Comparison of ENCODE assay signal across 7 cellular contexts in genomic region chr3:138935864-138936762, GRCh38. TPM values are rescaled to one million over a fixed set of nuclear protein-coding genes. Genes with fewer than 3 reads are reported as not detected.
A peak's percentile ranks its signal among the peaks of the same experiment; 100 is the strongest.
DNase-seq lines count a peak whose midpoint lies in the region; ATAC-seq, FAIRE-seq and TF ChIP-seq lines count a peak whose summit lies in the region.

No MANE protein-coding gene starts in this region.

- no peak overlapping the region for H3K56ac ChIP-seq in H1 (replicated peaks; ENCODE audit: insufficient read length, low read depth, low read length)

- CTCF ChIA-PET in activated CD8-positive, alpha-beta T cell treated with anti-CD3 and anti-CD28 coated beads, Interleukin-2, amount 10 ng/mL, durations not matched to agents 7 days and 5 days (lab: Charles Lee), result interaction anchor here (0.6 to 2.9 kb wide), 40 partner anchors 9 to 756 kb away, joined by 3 to 48 read pairs (median 4); partner anchors contain the start of genes CEP70, FOXL2 and FOXL2NB
- CTCF ChIA-PET in H1 (lab: Charles Lee; ENCODE audit: partially characterized antibody), result interaction anchor here (0.6 to 15.6 kb wide), 45 partner anchors 11 to 601 kb away, joined by 3 to 223 read pairs (median 3); partner anchors contain the start of genes CEP70, ESYT3, FOXL2 and FOXL2NB

- H3K4me3 ChIP-seq in H1 (ENCODE audit: extremely low read depth in 1 of 4, insufficient read depth in 2 of 4, low read depth in 3 of 4, low read length in 4 of 4) (peak overlapping the region; percentile 11 to 59 (median 39); a peak in 7 of 8 replicates), mesodermal cell (ENCODE audit: extremely low read depth, insufficient read depth, low read length, poor library complexity, severe bottlenecking) (peak overlapping the region; percentile 25)

- peak; percentile 55 for ATAC-seq in HG02623 (IDR thresholded peaks at IDR 0.05; ENCODE audit: unreplicated experiment)
- peak; percentile 78 for ATAC-seq in activated CD8-positive, alpha-beta T cell treated with anti-CD3 and anti-CD28 coated beads, Interleukin-2, amount 10 ng/mL, durations not matched to agents 7 days and 5 days

- no peak overlapping the region for H2BK5ac ChIP-seq in H1 (ENCODE audit: low read depth, low read length)

- H3K4me3 Mint-ChIP-seq in activated CD8-positive, alpha-beta T cell treated with anti-CD3 and anti-CD28 coated beads, Interleukin-2, amount 10 ng/mL, durations not matched to agents 7 days and 5 days, result peak overlapping the region; percentile 61

- no peaks in the 10 kb centered on the region for H3K79me2 ChIP-seq in H1 (ENCODE audit: control insufficient read depth in 1 of 2, insufficient read depth in 2 of 2, low read length in 2 of 2)

- POLR2A ChIA-PET in activated CD8-positive, alpha-beta T cell treated with anti-CD3 and anti-CD28 coated beads, Interleukin-2, amount 10 ng/mL, durations not matched to agents 7 days and 5 days (lab: Charles Lee), result interaction anchor here (0.8 to 1.1 kb wide), 2 partner anchors 12 to 453 kb away, joined by 3 read pairs; partner anchors contain the start of gene COPB2
- POLR2A ChIA-PET in H1 (lab: Charles Lee; ENCODE audit: partially characterized antibody), result interaction anchor here (0.6 to 9.6 kb wide), 11 partner anchors 11 to 1626 kb away, joined by 3 to 149 read pairs (median 4); partner anchors contain the start of genes FAIM, FOXL2 and FOXL2NB

- H2BK20ac ChIP-seq in H1 (ENCODE audit: low read length), result 0 out of 2 replicates have a peak overlapping the region, but pooled peaks have one; percentile 76

- H3K27ac ChIP-seq in H1 (ENCODE audit: low read depth, low read length) (no peak overlapping the region), mesodermal cell (ENCODE audit: low read depth, low read length, severe bottlenecking) (no peak overlapping the region)

- peak overlapping the region; percentile 54; the same call in 1 of the 2 replicates for H2AFZ ChIP-seq in H1 (ENCODE audit: low read length)

- no peak overlapping the region for H2AK5ac ChIP-seq in H1 (ENCODE audit: low read depth, low read length)

- no peaks in the 10 kb centered on the region for H3K36me3 Mint-ChIP-seq in activated CD8-positive, alpha-beta T cell treated with anti-CD3 and anti-CD28 coated beads, Interleukin-2, amount 10 ng/mL, durations not matched to agents 7 days and 5 days (ENCODE audit: low read depth)

- no peak overlapping the region for H3K27ac Mint-ChIP-seq in activated CD8-positive, alpha-beta T cell treated with anti-CD3 and anti-CD28 coated beads, Interleukin-2, amount 10 ng/mL, durations not matched to agents 7 days and 5 days

- peak overlapping the region; percentile 56 for H3K18ac ChIP-seq in H1 (ENCODE audit: extremely low read depth, low read length)

- DNase-seq in NCI-H345 treated with DMSO at 0.1 percent for 48 hours (lab: John Stamatoyannopoulos, UW; ENCODE audit: unreplicated experiment) (peak; percentile 35), H1 (ENCODE audit: low read depth in 1 of 2, low spot score in 2 of 2) (peak in 1 of 2 experiments; percentile 99)
- DNase-seq in activated CD8-positive, alpha-beta T cell treated with anti-CD3 and anti-CD28 coated beads, Interleukin-2, amount 10 ng/mL, durations not matched to agents 7 days and 5 days, result peak; percentile 65
- peak; percentile 48 to 53 for DNase-seq in stimulated activated CD8-positive, alpha-beta memory T cell treated with anti-CD3 and anti-CD28 coated beads, Interleukin-15, amount 100 ng/mL, for 48 hours (ENCODE audit: low read depth in 2 of 2)

- no peak overlapping the region for H2BK120ac ChIP-seq in H1 (replicated peaks; ENCODE audit: low read depth, low read length)

- no peak; a peak in 1 of 3 replicates for TF ChIP-seq POLR2A in H1 (IDR thresholded peaks at IDR 0.05; ENCODE audit: control extremely low read depth in 1 of 2, low read depth in 2 of 2, low read length in 2 of 2)

- H3K9me3 ChIP-seq in H1 (ENCODE audit: insufficient read depth in 2 of 2, low read depth in 1 of 2, low read length in 1 of 2), result no peaks in the 10 kb centered on the region
- no peaks in the 10 kb centered on the region for H3K9me3 ChIP-seq in mesodermal cell (ENCODE audit: control insufficient read depth, low read length)

- TF ChIP-seq EP300 in H1 (IDR thresholded peaks at IDR 0.05; ENCODE audit: borderline replicate concordance in 1 of 2, low read depth in 2 of 2, low read length in 2 of 2), result no peak

- TF ChIP-seq CTCF in GM12873 (IDR thresholded peaks at IDR 0.05; ENCODE audit: insufficient read depth, low read depth, low read length, missing control alignments), result peak; percentile 95
- peak in 2 of 3 experiments; percentile 84 to 86; a peak in 3 of 4 replicates for TF ChIP-seq CTCF in H1 (IDR thresholded peaks at IDR 0.05; ENCODE audit: control extremely low read depth in 1 of 3, insufficient read depth in 1 of 3, low read depth in 1 of 3, low read length in 3 of 3)

- no peak overlapping the region for H3K14ac ChIP-seq in H1 (ENCODE audit: insufficient read length)

- peaks cover 46 to 70% (median 59%) of the 10 kb centered on the region in 4 experiments for H3K27me3 ChIP-seq in H1 (replicated peaks in 1 of 4; ENCODE audit: control insufficient read depth in 3 of 4, extremely low read depth in 1 of 4, insufficient read depth in 3 of 4, low read length in 3 of 4)

- H3K4me1 Mint-ChIP-seq in activated CD8-positive, alpha-beta T cell treated with anti-CD3 and anti-CD28 coated beads, Interleukin-2, amount 10 ng/mL, durations not matched to agents 7 days and 5 days (ENCODE audit: low read depth), result peaks cover 33% of the 10 kb centered on the region

- H4K20me1 ChIP-seq in H1 (replicated peaks in 1 of 2; ENCODE audit: control insufficient read depth in 1 of 2, insufficient read depth in 2 of 2, low read length in 2 of 2), result peaks cover 8 to 10% of the 10 kb centered on the region in 2 experiments

- no peaks in the 10 kb centered on the region for H3K9me3 Mint-ChIP-seq in activated CD8-positive, alpha-beta T cell treated with anti-CD3 and anti-CD28 coated beads, Interleukin-2, amount 10 ng/mL, durations not matched to agents 7 days and 5 days (ENCODE audit: insufficient read depth)

- H3K4me2 ChIP-seq in H1 (ENCODE audit: insufficient read depth in 1 of 2, low read depth in 2 of 2, low read length in 2 of 2), result peak overlapping the region; percentile 38 to 71

- H3K79me1 ChIP-seq in H1 (ENCODE audit: low read depth, low read length), result no peaks in the 10 kb centered on the region

- no peak overlapping the region for H3K23ac ChIP-seq in H1 (ENCODE audit: insufficient read length)

- H3K27me3 Mint-ChIP-seq in activated CD8-positive, alpha-beta T cell treated with anti-CD3 and anti-CD28 coated beads, Interleukin-2, amount 10 ng/mL, durations not matched to agents 7 days and 5 days (ENCODE audit: low read depth), result peaks cover 68% of the 10 kb centered on the region

- FAIRE-seq in H1 (lab: Jason Lieb, UNC), result no peak

- H3K4me1 ChIP-seq in H1 (replicated peaks in 1 of 4; ENCODE audit: control insufficient read depth in 3 of 4, insufficient read depth in 4 of 4, low read length in 3 of 4) (peaks cover 9 to 28% (median 19%) of the 10 kb centered on the region in 4 experiments), mesodermal cell (ENCODE audit: control insufficient read depth, insufficient read depth, low read length, poor library complexity, severe bottlenecking) (peaks cover 32% of the 10 kb centered on the region)

- 2% methylated on average over 59 of the region's 60 CpGs; no CpG with 5 or more reads in 1 of the 2 experiments for WGBS in H1 (ENCODE audit: extremely low coverage in 1 of 2, insufficient coverage in 1 of 2, insufficient read length in 1 of 2, insufficient replicate concordance in 2 of 2, low coverage in 1 of 2, low lambda C conversion rate in 2 of 2, missing lambda C conversion rate in 1 of 2), 2 experiments
- 2 to 3% methylated on average over 46 to 59 of the region's 60 CpGs for WGBS in mesodermal cell (ENCODE audit: insufficient coverage in 2 of 2), 2 experiments

- H3K23me2 ChIP-seq in H1 (ENCODE audit: low read depth, low read length), result peaks cover 8% of the 10 kb centered on the region; the same call in 1 of the 2 replicates

- H2BK15ac ChIP-seq in H1 (ENCODE audit: low read length), result 0 out of 2 replicates have a peak overlapping the region, but pooled peaks have one; percentile 50

- no peak overlapping the region for H3K4ac ChIP-seq in H1 (replicated peaks; ENCODE audit: insufficient read length, low read depth, low read length)

- no peak overlapping the region for H4K5ac ChIP-seq in H1 (ENCODE audit: insufficient read length, low read depth, low read length)

- peak; percentile 32 to 63; a peak in 3 of 4 replicates for TF ChIP-seq RAD21 in H1 (IDR thresholded peaks at IDR 0.05 in 1 of 2, conservative IDR thresholded peaks at IDR 0.05 in 1 of 2; ENCODE audit: low read depth in 2 of 2, low read length in 2 of 2)

- no peak overlapping the region for H4K8ac ChIP-seq in H1 (ENCODE audit: extremely low read depth, insufficient read depth, low read length)

- H2BK12ac ChIP-seq in H1 (ENCODE audit: low read depth, low read length), result peak overlapping the region; percentile 70

- H3K36me3 ChIP-seq in H1 (ENCODE audit: control insufficient read depth in 2 of 4, insufficient read depth in 4 of 4, low read length in 3 of 4) (peaks cover 0 to 8% (median 0%) of the 10 kb centered on the region in 4 experiments; a peak in 1 of 8 replicates), mesodermal cell (ENCODE audit: control insufficient read depth, insufficient read depth, low read length) (no peaks in the 10 kb centered on the region)

- no peak overlapping the region for H4K91ac ChIP-seq in H1 (replicated peaks; ENCODE audit: insufficient read length, low read length)

- H3K9ac ChIP-seq in H1 (replicated peaks in 1 of 4; ENCODE audit: extremely low read depth in 1 of 4, low read depth in 3 of 4, low read length in 3 of 4), result peak overlapping the region in 1 of 4 experiments; percentile 8; a peak in 2 of 7 replicates

RNA-seq across cellular contexts. Expression of gene FOXL2, which starts 10.8 kb away (rescaled TPM):
- not detected for total RNA-seq in activated CD8-positive, alpha-beta T cell treated with anti-CD3 and anti-CD28 coated beads, Interleukin-2, amount 10 ng/mL, durations not matched to agents 7 days and 5 days
- 2.2 and 2.4 TPM in 2 replicates for total RNA-seq in H1 (2021; fragmentation: NEBNext Ultra II Directional; extraction: Animal tissue kit (Norgen Biotek cat#: 25700))
- polyA plus RNA-seq in H1 (2011; rRNA removed), result 0.59 and 1.6 TPM in 2 replicates
- polyA plus RNA-seq in H1 (2011; cell fraction: cytosol; rRNA removed), result 0.88 TPM
- 1.5 TPM for polyA plus RNA-seq in H1 (2011; cell fraction: nucleus; rRNA removed)
- 0.57 to 0.83 TPM (median 0.62 TPM) in 4 replicates for polyA plus RNA-seq in H1 (2012, experiment 1 of 2)
- 1.2 TPM for polyA plus RNA-seq in H1 (2012, experiment 2 of 2)
- polyA plus RNA-seq in H1 (2013, experiment 1 of 2), result 1.6 TPM
- polyA plus RNA-seq in H1 (2013, experiment 2 of 2), result 2.1 TPM
- polyA minus RNA-seq in H1 (2011; rRNA and poly(A)+ RNA removed), result 0.10 and 0.41 TPM in 2 replicates
- 0.51 TPM for polyA minus RNA-seq in H1 (2011; cell fraction: cytosol; rRNA and poly(A)+ RNA removed)
- 2.3 TPM for polyA minus RNA-seq in H1 (2011; cell fraction: nucleus; rRNA and poly(A)+ RNA removed)
- 0.96 TPM for polyA plus RNA-seq in mesodermal cell (2013, experiment 1 of 2)
- 0.91 TPM for polyA plus RNA-seq in mesodermal cell (2013, experiment 2 of 2)

RNA-seq across cellular contexts. Expression of gene FOXL2NB, which starts 10.9 kb away (rescaled TPM):
- total RNA-seq in activated CD8-positive, alpha-beta T cell treated with anti-CD3 and anti-CD28 coated beads, Interleukin-2, amount 10 ng/mL, durations not matched to agents 7 days and 5 days, result not detected
- 7.3 and 7.9 TPM in 2 replicates for total RNA-seq in H1 (2021; fragmentation: NEBNext Ultra II Directional; extraction: Animal tissue kit (Norgen Biotek cat#: 25700))
- 5.4 and 12.8 TPM in 2 replicates for polyA plus RNA-seq in H1 (2011; rRNA removed)
- polyA plus RNA-seq in H1 (2011; cell fraction: cytosol; rRNA removed), result 12.2 TPM
- 15.9 TPM for polyA plus RNA-seq in H1 (2011; cell fraction: nucleus; rRNA removed)
- 2.0 to 4.3 TPM (median 3.0 TPM) in 4 replicates for polyA plus RNA-seq in H1 (2012, experiment 1 of 2)
- 0.79 TPM for polyA plus RNA-seq in H1 (2012, experiment 2 of 2)
- polyA plus RNA-seq in H1 (2013, experiment 1 of 2), result 9.1 TPM
- polyA plus RNA-seq in H1 (2013, experiment 2 of 2), result 8.4 TPM
- 4.3 and 4.9 TPM in 2 replicates for polyA minus RNA-seq in H1 (2011; rRNA and poly(A)+ RNA removed)
- polyA minus RNA-seq in H1 (2011; cell fraction: cytosol; rRNA and poly(A)+ RNA removed), result 3.1 TPM
- polyA minus RNA-seq in H1 (2011; cell fraction: nucleus; rRNA and poly(A)+ RNA removed), result 10.0 TPM
- polyA plus RNA-seq in mesodermal cell (2013, experiment 1 of 2), result 0.41 TPM
- 0.96 TPM for polyA plus RNA-seq in mesodermal cell (2013, experiment 2 of 2)
